In the genomic region with DNA sequence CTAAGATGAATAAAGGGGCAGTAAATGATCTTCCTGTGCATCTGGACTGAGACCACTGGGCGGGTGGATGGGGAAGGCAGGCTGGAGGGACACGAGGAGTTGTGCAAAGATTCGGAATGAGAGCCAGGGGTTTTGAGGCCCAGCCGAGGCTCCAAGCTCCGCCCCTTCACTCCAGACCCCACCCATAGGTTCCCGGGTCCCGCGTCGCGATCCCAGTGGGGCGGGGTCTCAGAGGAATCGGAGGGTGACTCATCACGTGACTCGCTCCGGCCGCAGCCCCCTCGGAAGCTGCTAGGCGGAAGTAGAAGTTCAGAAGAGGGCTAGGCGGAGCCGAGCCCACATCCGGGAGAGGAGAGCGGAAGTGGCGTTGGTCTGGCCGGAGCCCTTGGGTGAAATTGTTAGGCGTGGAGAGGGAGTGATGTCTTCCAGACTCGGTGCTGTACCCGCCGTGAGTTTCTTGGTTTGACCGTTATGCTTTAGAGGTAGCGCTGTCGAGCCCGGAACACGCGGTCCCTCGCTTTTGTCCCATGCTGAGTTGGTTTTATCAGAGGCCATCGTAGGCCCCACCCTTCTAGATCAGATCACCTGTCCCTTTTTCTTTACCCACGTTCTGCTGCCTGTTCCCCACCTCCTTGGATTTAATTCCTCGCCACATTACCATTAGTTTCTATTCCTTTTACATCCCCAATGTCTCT, we compare ENCODE assay signal across 8 cellular contexts.
DNase-seq lines count a peak whose midpoint lies in the region; ATAC-seq and TF ChIP-seq lines count a peak whose summit lies in the region.

Gene ZNF512 (plus strand): TSS at position 348 of the 695 bp plus-strand sequence. CDS start 71 bp downstream, at position 419.

- no peak for TF ChIP-seq CTCF in choroid plexus epithelial cell (conservative IDR thresholded peaks at IDR 0.05; ENCODE audit: low read depth, low read length)

- ATAC-seq in GM19035 (IDR thresholded peaks at IDR 0.05; ENCODE audit: unreplicated experiment), result peak; percentile 94
- ATAC-seq in HG03342 (IDR thresholded peaks at IDR 0.05; ENCODE audit: unreplicated experiment), result peak; percentile 94

- H3K4me3 ChIP-seq in choroid plexus epithelial cell (ENCODE audit: low read depth, low read length), result peak within 1 kb of the TSS; percentile 80

- DNase-seq in AML-193 (lab: John Stamatoyannopoulos, UW) (peak; percentile 88 to 91), NCI-H446 (lab: John Stamatoyannopoulos, UW) (peak; percentile 78 to 97), choroid plexus epithelial cell (ENCODE audit: low read depth) (peak; percentile 96), kidney glomerular epithelial cell (lab: John Stamatoyannopoulos, UW) (peak; percentile 66)
- DNase-seq in activated CD4-positive, alpha-beta T cell treated with anti-CD3 and anti-CD28 coated beads for 1 hour, result peak; percentile 67
- DNase-seq in stimulated activated CD4-positive, alpha-beta T cell treated with anti-CD3 and anti-CD28 coated beads, Interleukin-15, amount 100 ng/mL, for 48 hours (ENCODE audit: low read depth in 2 of 2), result peak; percentile 76 to 82

Comparison
In these comparisons a context has a peak if more than half of its experiments do, and no peak if none do; other contexts are left out.
1. Peak in every context shown above with its lines: DNase-seq, ATAC-seq and H3K4me3 ChIP-seq.